27 cellular contexts compared by ENCODE assay signal in the genomic region with DNA sequence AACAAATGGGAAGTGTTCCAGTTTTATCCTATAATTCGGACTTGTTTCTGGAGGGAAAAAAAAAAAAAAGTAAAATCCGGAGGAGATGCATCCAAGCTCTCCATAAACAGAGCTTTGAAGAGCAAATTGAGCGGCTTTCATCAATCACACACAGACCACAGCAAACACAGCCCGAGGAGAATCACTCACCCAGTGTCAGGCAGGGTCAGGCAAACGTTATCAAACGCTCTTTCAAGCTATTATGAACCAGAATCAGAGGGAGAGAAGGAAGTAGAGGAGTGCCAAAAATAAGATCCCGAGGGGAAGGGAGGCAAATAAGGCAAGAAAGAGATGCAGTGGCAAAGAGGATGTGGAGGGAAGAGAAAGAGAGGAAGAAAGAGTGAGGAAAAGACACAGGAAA.
DNase-seq lines count a peak whose midpoint lies in the region; ATAC-seq and TF ChIP-seq lines count a peak whose summit lies in the region.
"Had no signal": no experiment of that assay in that cellular context is flagged by ENCODE, and none has a peak within 500 bp of the region (broad histone marks: within the 10 kb centered on the region; RNA-seq: fewer than 3 reads in every experiment).

No MANE protein-coding gene starts in this region.

- no peaks in the 10 kb centered on the region for H4K20me1 ChIP-seq in BLaER1

- TF ChIP-seq CTCF in nephron progenitor cell (IDR thresholded peaks at IDR 0.05), result no peak

- H3K27ac ChIP-seq in BLaER1 (no peak overlapping the region), esophagus (ENCODE audit: low read depth in 2 of 2, low read length in 1 of 2) (peak overlapping the region; percentile 16 to 51)
- H3K27ac ChIP-seq: coronary artery, ovary, Peyer's patch, uterus, WERI-Rb-1 had no signal

- 11 to 18% methylated on average over 7 of the region's 7 CpGs for WGBS in esophagus, 2 donors

- peak overlapping the region; percentile 17 for H3K27ac Mint-ChIP-seq in nephron progenitor cell
- H3K27ac Mint-ChIP-seq: activated CD4-positive, alpha-beta T cell treated with anti-CD3 and anti-CD28 coated beads, Interleukin-2, amount 10 ng/mL, durations not matched to agents 7 days and 5 days; activated naive CD4-positive, alpha-beta T cell treated with anti-CD3 and anti-CD28 coated beads, Interleukin-2, amount 10 ng/mL, durations not matched to agents 7 days and 5 days; activated T-cell treated with anti-CD3 and anti-CD28 coated beads, Interleukin-2, amount 50 U/mL, for 72 hours; naive B cell had no signal

- no peaks in the 10 kb centered on the region for H3K27me3 Mint-ChIP-seq in nephron progenitor cell (ENCODE audit: low read depth, poor library complexity)

- H3K9ac ChIP-seq in BLaER1, result no peak overlapping the region

- peak overlapping the region; percentile 44 for H3K4me2 ChIP-seq in BLaER1

- H3K4me1 Mint-ChIP-seq in nephron progenitor cell, result peaks cover 35% of the 10 kb centered on the region
- H3K4me1 Mint-ChIP-seq: activated naive CD4-positive, alpha-beta T cell treated with anti-CD3 and anti-CD28 coated beads, Interleukin-2, amount 10 ng/mL, durations not matched to agents 7 days and 5 days; naive B cell had no signal

- H3K4me1 ChIP-seq in BLaER1 (peaks cover 9% of the 10 kb centered on the region), esophagus (ENCODE audit: control insufficient read depth in 2 of 2, insufficient read depth in 2 of 2, low read length in 1 of 2) (peaks cover 0 to 4% of the 10 kb centered on the region in 2 donors)
- H3K4me1 ChIP-seq: Peyer's patch, uterus had no signal

- H3K9me3 Mint-ChIP-seq in nephron progenitor cell, result no peaks in the 10 kb centered on the region
- H3K9me3 Mint-ChIP-seq: activated CD4-positive, alpha-beta T cell treated with anti-CD3 and anti-CD28 coated beads, Interleukin-2, amount 10 ng/mL, durations not matched to agents 7 days and 5 days; activated naive CD4-positive, alpha-beta T cell treated with anti-CD3 and anti-CD28 coated beads, Interleukin-2, amount 10 ng/mL, durations not matched to agents 7 days and 5 days; activated T-cell treated with anti-CD3 and anti-CD28 coated beads, Interleukin-2, amount 50 U/mL, for 72 hours had no signal

- H3K36me3 ChIP-seq in BLaER1 (no peaks in the 10 kb centered on the region), esophagus (ENCODE audit: control insufficient read depth in 2 of 2, insufficient read depth in 2 of 2, low read length in 1 of 2) (no peaks in the 10 kb centered on the region)
- H3K36me3 ChIP-seq: ovary, Peyer's patch, uterus, WERI-Rb-1 had no signal

- DNase-seq in NCI-H2227 (lab: John Stamatoyannopoulos, UW; ENCODE audit: unreplicated experiment) (peak; percentile 51), nephron progenitor cell (no peak), hypothalamus (lab: John Stamatoyannopoulos, UW) (no peak), NCI-H2171 treated with DMSO at 0.1 percent for 48 hours (lab: John Stamatoyannopoulos, UW) (no peak)
- no peak for DNase-seq in activated T-cell treated with anti-CD3 and anti-CD28 coated beads, Interleukin-2, amount 50 U/mL, for 48 hours
- DNase-seq: ACHN; activated CD4-positive, alpha-beta T cell treated with anti-CD3 and anti-CD28 coated beads, Interleukin-2, amount 10 ng/mL, durations not matched to agents 7 days and 5 days; activated naive CD4-positive, alpha-beta T cell treated with anti-CD3 and anti-CD28 coated beads, Interleukin-2, amount 10 ng/mL, durations not matched to agents 7 days and 5 days; activated T-cell treated with anti-CD3 and anti-CD28 coated beads, Interleukin-2, amount 50 U/mL, for 72 hours; amniotic stem cell; H7; naive B cell; NCI-H2107; NCI-H524 treated with DMSO at 0.1 percent for 48 hours; ovary; Peyer's patch; right cardiac atrium; stimulated activated CD4-positive, alpha-beta T cell treated with anti-CD3 and anti-CD28 coated beads, Interleukin-4, amount 100 ng/mL, for 1 hour; stimulated activated naive CD4-positive, alpha-beta T cell; T-helper 1 cell; uterus; WERI-Rb-1 had no signal

- no peaks in the 10 kb centered on the region for H3K36me3 Mint-ChIP-seq in nephron progenitor cell (ENCODE audit: low read depth)
- H3K36me3 Mint-ChIP-seq: activated naive CD4-positive, alpha-beta T cell treated with anti-CD3 and anti-CD28 coated beads, Interleukin-2, amount 10 ng/mL, durations not matched to agents 7 days and 5 days; naive B cell had no signal

- H3K4me3 ChIP-seq in BLaER1 (no peak overlapping the region), esophagus (ENCODE audit: low read depth in 1 of 2, low read length in 2 of 2) (no peak overlapping the region)
- H3K4me3 ChIP-seq: coronary artery, ovary, Peyer's patch, uterus had no signal

- peak overlapping the region; percentile 53 for H3K4me3 Mint-ChIP-seq in nephron progenitor cell
- H3K4me3 Mint-ChIP-seq: activated CD4-positive, alpha-beta T cell treated with anti-CD3 and anti-CD28 coated beads, Interleukin-2, amount 10 ng/mL, durations not matched to agents 7 days and 5 days; activated naive CD4-positive, alpha-beta T cell treated with anti-CD3 and anti-CD28 coated beads, Interleukin-2, amount 10 ng/mL, durations not matched to agents 7 days and 5 days; activated T-cell treated with anti-CD3 and anti-CD28 coated beads, Interleukin-2, amount 50 U/mL, for 72 hours; naive B cell had no signal

- H3K27me3 ChIP-seq in BLaER1, result no peaks in the 10 kb centered on the region
- no peaks in the 10 kb centered on the region for H3K27me3 ChIP-seq in esophagus (ENCODE audit: control insufficient read depth in 1 of 2, insufficient read depth in 2 of 2, low read length in 2 of 2)
- H3K27me3 ChIP-seq: ovary, Peyer's patch, uterus had no signal

- H3K9me3 ChIP-seq in BLaER1 (no peaks in the 10 kb centered on the region), esophagus (ENCODE audit: control insufficient read depth in 2 of 2, insufficient read depth in 1 of 2, low read depth in 1 of 2, low read length in 1 of 2) (no peaks in the 10 kb centered on the region)
- H3K9me3 ChIP-seq: ovary, Peyer's patch, uterus had no signal

- ATAC-seq in HG02884 (IDR thresholded peaks at IDR 0.05; ENCODE audit: unreplicated experiment), result no peak
- ATAC-seq: activated T-cell treated with anti-CD3 and anti-CD28 coated beads, Interleukin-2, amount 50 U/mL, for 72 hours; HepG2; right cardiac atrium had no signal
